In genomic region chr18:23237524-23238151, GRCh38 we compare ENCODE assay signal across 1 cellular context.
TF ChIP-seq lines count a peak whose summit lies in the region.

No MANE protein-coding gene starts in this region.

TF ChIP-seq in GM12878, 131 proteins besides CTCF, POLR2A, EP300 and RAD21 (continued from another document and continues in another):
- TF ChIP-seq ATF3 (IDR thresholded peaks at IDR 0.05; ENCODE audit: borderline replicate concordance, extremely low read depth, low read depth, low read length) (no peak), ATF7 (IDR thresholded peaks at IDR 0.05; ENCODE audit: low read depth) (peak; percentile 59; the same call in 1 of the 2 replicates), MLLT1 (IDR thresholded peaks at IDR 0.05) (peak; percentile 89), PRDM15 (CRISPR knock-in tag; IDR thresholded peaks at IDR 0.05) (0 out of 2 replicates have a peak, but pooled peaks have one; percentile 40), CREM (IDR thresholded peaks at IDR 0.05; ENCODE audit: low read depth) (peak; percentile 31; the same call in 1 of the 2 replicates), GABPA (IDR thresholded peaks at IDR 0.05; ENCODE audit: low read depth) (no peak), PBX3 (IDR thresholded peaks at IDR 0.05; ENCODE audit: insufficient replicate concordance, low read depth, low read length) (no peak), EED (IDR thresholded peaks at IDR 0.05; ENCODE audit: low read depth) (peak; percentile 92), WRNIP1 (IDR thresholded peaks at IDR 0.05; ENCODE audit: borderline replicate concordance, low read depth, low read length) (no peak), FOXK2 (IDR thresholded peaks at IDR 0.05) (no peak), ZZZ3 (IDR thresholded peaks at IDR 0.05; ENCODE audit: control insufficient read depth, insufficient read length, low read depth) (no peak), ZBTB33 (IDR thresholded peaks at IDR 0.05) (no peak), STAT1 (conservative IDR thresholded peaks at IDR 0.05) (0 out of 2 replicates have a peak, but pooled peaks have one; percentile 63), NR2C1 (IDR thresholded peaks at IDR 0.05) (no peak), MEF2B (IDR thresholded peaks at IDR 0.05; ENCODE audit: partially characterized antibody, poor library complexity, severe bottlenecking) (peak; percentile 79), YY1 (IDR thresholded peaks at IDR 0.05; ENCODE audit: low read depth, low read length) (peak; percentile 38; the same call in 1 of the 2 replicates), E4F1 (IDR thresholded peaks at IDR 0.05; ENCODE audit: borderline replicate concordance, partially characterized antibody) (no peak), MEF2A (IDR thresholded peaks at IDR 0.05; ENCODE audit: insufficient read depth, low read depth, low read length) (0 out of 2 replicates have a peak, but pooled peaks have one; percentile 17), IKZF1 (conservative IDR thresholded peaks at IDR 0.05) (peak; percentile 97), RELB (IDR thresholded peaks at IDR 0.05; ENCODE audit: low read depth) (peak; percentile 82), CHD1 (IDR thresholded peaks at IDR 0.05; ENCODE audit: low read depth, low read length) (0 out of 2 replicates have a peak, but pooled peaks have one; percentile 21), ZNF217 (IDR thresholded peaks at IDR 0.05) (0 out of 2 replicates have a peak, but pooled peaks have one; percentile 51), IKZF2 (IDR thresholded peaks at IDR 0.05) (peak; percentile 97), MXI1 (IDR thresholded peaks at IDR 0.05; ENCODE audit: low read depth, low read length) (peak; percentile 21; the same call in 1 of the 2 replicates), IRF4 (IDR thresholded peaks at IDR 0.05; ENCODE audit: low read depth, low read length) (peak; percentile 50; the same call in 1 of the 2 replicates), ETV6 (conservative IDR thresholded peaks at IDR 0.05 in 1 of 2, IDR thresholded peaks at IDR 0.05 in 1 of 2; ENCODE audit: borderline replicate concordance in 1 of 2, low read depth in 1 of 2) (peak in 1 of 2 experiments; percentile 37; a peak in 1 of 4 replicates), ZBTB4 (CRISPR knock-in tag; IDR thresholded peaks at IDR 0.05) (no peak), NR2F1 (conservative IDR thresholded peaks at IDR 0.05) (0 out of 2 replicates have a peak, but pooled peaks have one; percentile 52), RUNX3 (IDR thresholded peaks at IDR 0.05; ENCODE audit: low read length) (peak; percentile 74; the same call in 1 of the 2 replicates), ZNF592 (IDR thresholded peaks at IDR 0.05) (peak; percentile 90), RB1 (IDR thresholded peaks at IDR 0.05; ENCODE audit: borderline replicate concordance) (peak; percentile 33; the same call in 1 of the 2 replicates), POU2F2 (IDR thresholded peaks at IDR 0.05; ENCODE audit: borderline replicate concordance, low read depth, low read length) (peak; percentile 82), TAF1 (IDR thresholded peaks at IDR 0.05; ENCODE audit: borderline replicate concordance, low read depth, low read length) (no peak), BCL11A (IDR thresholded peaks at IDR 0.05; ENCODE audit: low read depth, low read length) (0 out of 2 replicates have a peak, but pooled peaks have one; percentile 21), SMC3 (IDR thresholded peaks at IDR 0.05; ENCODE audit: borderline replicate concordance, low read length) (peak; percentile 76; the same call in 1 of the 2 replicates), CHD2 (IDR thresholded peaks at IDR 0.05; ENCODE audit: borderline replicate concordance, low read depth, low read length) (peak; percentile 59; the same call in 1 of the 2 replicates), ZBED1 (IDR thresholded peaks at IDR 0.05; ENCODE audit: borderline replicate concordance) (0 out of 2 replicates have a peak, but pooled peaks have one; percentile 21)
